ENCODE assay signal across 15 cellular contexts in the genomic region with DNA sequence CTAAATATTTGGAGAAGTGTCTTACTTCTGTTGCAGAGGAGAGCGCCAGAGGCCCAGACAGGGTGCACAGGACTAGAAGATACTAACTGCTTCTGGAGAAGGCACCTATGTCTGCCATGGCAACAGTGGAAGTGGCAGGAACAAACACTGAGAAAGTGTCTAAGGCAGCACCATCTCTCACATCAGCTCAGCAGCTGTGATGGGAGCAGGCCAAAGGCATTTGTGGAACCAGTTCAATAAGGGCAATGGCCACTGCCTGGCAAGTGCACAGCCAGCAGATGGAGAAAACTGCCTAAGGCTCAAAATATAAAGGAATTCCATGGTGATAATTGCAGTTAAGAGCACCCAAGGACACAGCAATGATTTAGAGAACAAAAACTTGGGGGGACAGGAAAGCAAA.
DNase-seq lines count a peak whose midpoint lies in the region; ATAC-seq and TF ChIP-seq lines count a peak whose summit lies in the region.
"Had no signal": no experiment of that assay in that cellular context is flagged by ENCODE, and none has a peak within 500 bp of the region (broad histone marks: within the 10 kb centered on the region; RNA-seq: fewer than 3 reads in every experiment).

No MANE protein-coding gene starts in this region.

- peak; percentile 51 to 69 (median 62) for ATAC-seq in heart left ventricle

- DNase-seq in EL (peak; percentile 30), NCI-H446 (lab: John Stamatoyannopoulos, UW) (peak; percentile 50 to 84), heart left ventricle (peak in 3 of 5 donors; percentile 27 to 51 (median 37)), pons (ENCODE audit: low spot score) (peak; percentile 73), AML-193 (lab: John Stamatoyannopoulos, UW) (no peak), BE2C (no peak), stomach (no peak), thyroid gland (no peak)
- DNase-seq: activated B cell treated with CpG ODN at 0.5 μM for 24 hours; activated CD8-positive, alpha-beta memory T cell treated with anti-CD3 and anti-CD28 coated beads, Interleukin-2, amount 50 U/mL, for 48 hours; activated naive CD4-positive, alpha-beta T cell treated with anti-CD3 and anti-CD28 coated beads, Interleukin-2, amount 50 U/mL, for 16 hours; CD4-positive, CD25-positive, alpha-beta regulatory T cell; effector CD4-positive, alpha-beta T cell; NCI-H1105 treated with DMSO at 0.1 percent for 48 hours; T-helper 1 cell had no signal

- intact Hi-C loops in heart left ventricle (cut with DNase I) = loop anchor here in 2 of 10 donors (5.0 kb wide), 2 partner anchors 238 to 308 kb away; no protein-coding TSS in a partner anchor
- intact Hi-C loops in stomach (cut with DNase I; ENCODE audit: low total_unique reads) = no loop called here
- intact Hi-C loops in thyroid gland (cut with DNase I) = no loop called here

- no peaks in the 10 kb centered on the region for H3K27me3 ChIP-seq in heart left ventricle
- no peaks in the 10 kb centered on the region for H3K27me3 ChIP-seq in BE2C
- H3K27me3 ChIP-seq in stomach = no peaks in the 10 kb centered on the region
- H3K27me3 ChIP-seq in thyroid gland = no peaks in the 10 kb centered on the region

- TF ChIP-seq POLR2A in heart left ventricle (IDR thresholded peaks at IDR 0.05) (no peak), stomach (IDR thresholded peaks at IDR 0.05) (no peak), thyroid gland (IDR thresholded peaks at IDR 0.05) (no peak)

- H3K27ac ChIP-seq in heart left ventricle (peak overlapping the region in 4 of 12 donors; percentile 30 to 52 (median 40)), stomach (no peak overlapping the region), thyroid gland (no peak overlapping the region)

- TF ChIP-seq EP300 in stomach (IDR thresholded peaks at IDR 0.05) = no peak

- H3K4me1 ChIP-seq in heart left ventricle (peaks cover 0 to 42% (median 12%) of the 10 kb centered on the region in 12 donors), BE2C (peaks cover 16% of the 10 kb centered on the region), stomach (no peaks in the 10 kb centered on the region), thyroid gland (no peaks in the 10 kb centered on the region)

- TF ChIP-seq CTCF in heart left ventricle (IDR thresholded peaks at IDR 0.05) (no peak), BE2C (IDR thresholded peaks at IDR 0.05; ENCODE audit: low read depth, low read length) (no peak), stomach (IDR thresholded peaks at IDR 0.05) (no peak), thyroid gland (IDR thresholded peaks at IDR 0.05) (no peak)

- WGBS in heart left ventricle, 4 donors = 75 to 87% (median 85%) methylated on average over 1 of the region's 1 CpG
- 69 to 86% (median 78%) methylated on average over 1 of the region's 1 CpG for WGBS in stomach, 5 donors
- WGBS in thyroid gland, 2 donors = 89 to 96% methylated on average over 1 of the region's 1 CpG

- H3K4me3 ChIP-seq in heart left ventricle (no peak overlapping the region), BE2C (ENCODE audit: low read depth, low read length) (no peak overlapping the region), stomach (no peak overlapping the region), thyroid gland (replicated peaks in 1 of 3) (no peak overlapping the region)

- H3K9me3 ChIP-seq in heart left ventricle (no peaks in the 10 kb centered on the region), BE2C (no peaks in the 10 kb centered on the region), stomach (no peaks in the 10 kb centered on the region), thyroid gland (no peaks in the 10 kb centered on the region)

- H3K36me3 ChIP-seq in heart left ventricle = no peaks in the 10 kb centered on the region
- no peaks in the 10 kb centered on the region for H3K36me3 ChIP-seq in BE2C
- no peaks in the 10 kb centered on the region for H3K36me3 ChIP-seq in stomach
- H3K36me3 ChIP-seq in thyroid gland = no peaks in the 10 kb centered on the region

Comparison
In these comparisons a context has a peak if more than half of its experiments do, and no peak if none do; other contexts are left out.
1. DNase-seq: peak in EL (single experiment), NCI-H446 (2 of 2), heart left ventricle (3 of 5) and pons (single experiment); none in AML-193 (0 of 2), BE2C (single experiment), stomach (single experiment) and thyroid gland (0 of 2).